Comparison of ENCODE assay signal across 25 cellular contexts in the genomic region with DNA sequence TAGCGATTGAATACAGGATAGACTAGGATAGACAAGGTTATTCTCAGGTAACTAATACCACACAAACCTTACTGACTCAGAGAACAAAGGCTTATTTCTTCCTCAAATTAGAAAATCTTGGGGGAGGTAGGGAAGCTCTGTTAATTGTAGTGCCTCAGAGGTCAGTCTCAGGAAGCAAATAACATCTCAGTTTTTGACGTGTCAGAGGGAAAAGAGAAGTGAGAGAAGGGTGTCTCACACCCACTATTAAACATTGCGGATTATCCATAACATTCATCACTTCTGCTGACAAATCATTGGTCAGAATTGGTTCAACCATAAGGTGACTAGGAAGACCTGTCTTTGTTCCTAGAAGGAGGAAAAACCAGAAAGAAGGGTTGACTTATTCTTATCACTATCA.
"Had no signal": no experiment of that assay in that cellular context is flagged by ENCODE, and none has a peak within 500 bp of the region (broad histone marks: within the 10 kb centered on the region; RNA-seq: fewer than 3 reads in every experiment).

No MANE protein-coding gene starts in this region.

- H3K4me2 ChIP-seq: hepatocyte had no signal

- H3K79me2 ChIP-seq: hepatocyte had no signal

- H3K9me3 ChIP-seq: breast epithelium, esophagus squamous epithelium, left ventricle myocardium inferior, mucosa of descending colon, suprapubic skin, tibial artery had no signal

- H3K27ac ChIP-seq: breast epithelium, esophagus squamous epithelium, hepatocyte, left ventricle myocardium inferior, suprapubic skin, tibial artery, VCaP had no signal

- H3K36me3 ChIP-seq: breast epithelium, esophagus squamous epithelium, left ventricle myocardium inferior, suprapubic skin, tibial artery had no signal

- H3K27me3 Mint-ChIP-seq: natural killer cell treated with Interleukin-12 subunit alpha and Interleukin-12 subunit beta and Interleukin-15 and Interleukin-18, amount 100 ng/mL, for 72 hours; stimulated activated naive B cell treated with anti-CD40 and anti-IgM and Interleukin-4, amounts not matched to agents 10 μg/mL and 1 μg/mL and 100 μg/mL, for 72 hours had no signal

- H2AFZ ChIP-seq: hepatocyte had no signal

- H3K36me3 Mint-ChIP-seq: activated naive CD4-positive, alpha-beta T cell treated with anti-CD3 and anti-CD28 coated beads, Interleukin-2, amount 50 U/mL, for 72 hours; natural killer cell treated with Interleukin-12 subunit alpha and Interleukin-12 subunit beta and Interleukin-15 and Interleukin-18, amount 100 ng/mL, for 72 hours; stimulated activated naive B cell treated with anti-CD40 and anti-IgM and Interleukin-4, amounts not matched to agents 10 μg/mL and 1 μg/mL and 100 μg/mL, for 72 hours had no signal

- DNase-seq: activated CD4-positive, alpha-beta T cell treated with anti-CD3 and anti-CD28 coated beads for 4 hours; activated CD4-positive, alpha-beta T cell treated with anti-CD3 and anti-CD28 coated beads, Interleukin-2, amount 50 U/mL, for 4 hours; activated naive CD4-positive, alpha-beta T cell; activated T-cell treated with anti-CD3 and anti-CD28 coated beads for 4 hours; activated T-cell treated with anti-CD3 and anti-CD28 coated beads, Interleukin-2, amount 50 U/mL, for 72 hours; central memory CD4-positive, alpha-beta T cell; esophagus squamous epithelium; foreskin melanocyte; islet precursor cell; left ventricle myocardium inferior; mucosa of descending colon; posterior cingulate gyrus; right cardiac atrium; stimulated activated CD4-positive, alpha-beta T cell treated with anti-CD3 and anti-CD28 coated beads, Interleukin-15, amount 100 ng/mL, for 24 hours; stimulated activated CD4-positive, alpha-beta T cell treated with anti-CD3 and anti-CD28 coated beads, Interleukin-2, amount 100 ng/mL, for 24 hours; stimulated activated naive B cell treated with anti-CD40 and anti-IgM and Interleukin-4, amounts not matched to agents 10 μg/mL and 1 μg/mL and 100 μg/mL, for 72 hours; tibial artery had no signal

- H3K27me3 ChIP-seq: breast epithelium, esophagus squamous epithelium, hepatocyte, suprapubic skin, tibial artery had no signal

- H3K4me3 ChIP-seq: breast epithelium, esophagus squamous epithelium, hepatocyte, left ventricle myocardium inferior, lung, mucosa of descending colon, suprapubic skin, tibial artery had no signal

- H3K27ac Mint-ChIP-seq: activated naive CD4-positive, alpha-beta T cell treated with anti-CD3 and anti-CD28 coated beads, Interleukin-2, amount 50 U/mL, for 72 hours; activated T-cell treated with anti-CD3 and anti-CD28 coated beads, Interleukin-2, amount 50 U/mL, for 72 hours; dendritic cell treated with granulocyte-macrophage colony-stimulating factor and Interleukin-4, amounts not matched to agents 40 ng/mL and 50 ng/mL, for 4 days; natural killer cell treated with Interleukin-12 subunit alpha and Interleukin-12 subunit beta and Interleukin-15 and Interleukin-18, amount 100 ng/mL, for 72 hours; stimulated activated naive B cell treated with anti-CD40 and anti-IgM and Interleukin-4, amounts not matched to agents 10 μg/mL and 1 μg/mL and 100 μg/mL, for 72 hours had no signal

- H3K4me1 ChIP-seq: breast epithelium, esophagus squamous epithelium, left ventricle myocardium inferior, suprapubic skin, tibial artery had no signal

- H3K4me3 Mint-ChIP-seq: activated T-cell treated with anti-CD3 and anti-CD28 coated beads, Interleukin-2, amount 50 U/mL, for 72 hours; dendritic cell treated with granulocyte-macrophage colony-stimulating factor and Interleukin-4, amounts not matched to agents 40 ng/mL and 50 ng/mL, for 4 days; natural killer cell treated with Interleukin-12 subunit alpha and Interleukin-12 subunit beta and Interleukin-15 and Interleukin-18, amount 100 ng/mL, for 72 hours; stimulated activated naive B cell treated with anti-CD40 and anti-IgM and Interleukin-4, amounts not matched to agents 10 μg/mL and 1 μg/mL and 100 μg/mL, for 72 hours had no signal

- H3K9me3 Mint-ChIP-seq: stimulated activated naive B cell treated with anti-CD40 and anti-IgM and Interleukin-4, amounts not matched to agents 10 μg/mL and 1 μg/mL and 100 μg/mL, for 72 hours had no signal
